24 cellular contexts compared by ENCODE assay signal in the genomic region with DNA sequence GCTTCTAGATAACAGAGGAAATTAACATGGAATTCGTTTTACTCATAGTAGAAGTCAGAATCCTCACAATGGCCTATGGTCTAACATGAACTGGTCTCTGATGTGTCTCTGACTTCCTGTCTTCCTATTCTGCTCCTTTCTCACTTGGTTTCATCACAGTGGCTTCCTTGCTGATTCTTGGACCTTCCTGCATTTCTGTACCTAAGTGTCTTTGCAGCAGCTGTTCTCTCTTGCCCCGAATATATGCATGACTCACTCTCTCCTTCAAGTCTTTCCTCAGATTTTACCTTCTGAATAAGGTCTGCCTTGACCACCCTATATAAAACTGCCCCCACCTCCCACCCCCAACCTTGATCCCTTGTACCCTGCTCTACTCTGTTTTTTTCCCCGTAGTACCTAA. TPM values are rescaled to one million over a fixed set of nuclear protein-coding genes. Genes with fewer than 3 reads are reported as not detected.
"Had no signal": no experiment of that assay in that cellular context is flagged by ENCODE, and none has a peak within 500 bp of the region (broad histone marks: within the 10 kb centered on the region; RNA-seq: fewer than 3 reads in every experiment).

No MANE protein-coding gene starts in this region.

- H3K9me3 ChIP-seq: prostate gland, right atrium auricular region, transverse colon, uterus had no signal

- H3K27ac ChIP-seq: dorsolateral prefrontal cortex, prostate gland, right atrium auricular region, transverse colon, uterus had no signal

- H3K27me3 Mint-ChIP-seq: activated CD4-positive, alpha-beta T cell treated with anti-CD3 and anti-CD28 coated beads, Interleukin-2, amount 10 ng/mL, durations not matched to agents 7 days and 5 days; activated naive CD4-positive, alpha-beta T cell treated with anti-CD3 and anti-CD28 coated beads, Interleukin-2, amount 50 U/mL, for 24 hours; naive thymus-derived CD8-positive, alpha-beta T cell; stimulated activated naive CD8-positive, alpha-beta T cell treated with anti-CD3 and anti-CD28 coated beads, Interleukin-15, Interleukin-2, amounts not matched to agents 100 ng/mL and 50 ng/mL, for 24 hours had no signal

- H3K27ac Mint-ChIP-seq: activated CD4-positive, alpha-beta T cell treated with anti-CD3 and anti-CD28 coated beads, Interleukin-2, amount 10 ng/mL, durations not matched to agents 7 days and 5 days; activated naive CD4-positive, alpha-beta T cell treated with anti-CD3 and anti-CD28 coated beads, Interleukin-2, amount 50 U/mL, for 24 hours; stimulated activated naive CD8-positive, alpha-beta T cell treated with anti-CD3 and anti-CD28 coated beads, Interleukin-15, Interleukin-2, amounts not matched to agents 100 ng/mL and 50 ng/mL, for 24 hours had no signal

- H3K4me1 ChIP-seq: prostate gland, right atrium auricular region, transverse colon, uterus had no signal

- H3K4me1 Mint-ChIP-seq: activated CD4-positive, alpha-beta T cell treated with anti-CD3 and anti-CD28 coated beads, Interleukin-2, amount 10 ng/mL, durations not matched to agents 7 days and 5 days; activated naive CD4-positive, alpha-beta T cell treated with anti-CD3 and anti-CD28 coated beads, Interleukin-2, amount 50 U/mL, for 24 hours had no signal

- H3K36me3 ChIP-seq: prostate gland, right atrium auricular region, transverse colon, uterus had no signal

- ATAC-seq: activated CD4-positive, CD25-positive, alpha-beta regulatory T cell treated with anti-CD3 and anti-CD28 coated beads, Interleukin-2, amount 50 U/mL, for 24 hours; left cardiac atrium; naive thymus-derived CD8-positive, alpha-beta T cell had no signal

- H3K4me3 ChIP-seq: dorsolateral prefrontal cortex, prostate gland, right atrium auricular region, transverse colon, uterus had no signal

- H3K27me3 ChIP-seq: dorsolateral prefrontal cortex, right atrium auricular region, transverse colon, uterus had no signal

- DNase-seq: activated CD4-positive, alpha-beta T cell treated with anti-CD3 and anti-CD28 coated beads, Interleukin-2, amount 10 ng/mL, durations not matched to agents 7 days and 5 days; activated CD8-positive, alpha-beta memory T cell treated with anti-CD3 and anti-CD28 coated beads for 24 hours; activated CD8-positive, alpha-beta memory T cell treated with anti-CD3 and anti-CD28 coated beads, Interleukin-2, amount 50 U/mL, for 48 hours; activated effector memory CD4-positive, alpha-beta T cell treated with anti-CD3 and anti-CD28 coated beads, Interleukin-2, amount 50 U/mL, for 16 hours; activated T-cell treated with anti-CD3 and anti-CD28 coated beads, Interleukin-2, amount 50 U/mL, for 48 hours; dorsolateral prefrontal cortex; erythroblast; left cardiac atrium; naive thymus-derived CD8-positive, alpha-beta T cell; stimulated activated CD4-positive, alpha-beta T cell treated with anti-CD3 and anti-CD28 coated beads, Interleukin-2, amount 100 ng/mL, for 24 hours; T-helper 1 cell; T-helper 9 cell; transverse colon; uterus had no signal

- H3K9me3 Mint-ChIP-seq: activated CD4-positive, alpha-beta T cell treated with anti-CD3 and anti-CD28 coated beads, Interleukin-2, amount 10 ng/mL, durations not matched to agents 7 days and 5 days; activated naive CD4-positive, alpha-beta T cell treated with anti-CD3 and anti-CD28 coated beads, Interleukin-2, amount 50 U/mL, for 24 hours; naive thymus-derived CD8-positive, alpha-beta T cell; stimulated activated naive CD8-positive, alpha-beta T cell treated with anti-CD3 and anti-CD28 coated beads, Interleukin-15, Interleukin-2, amounts not matched to agents 100 ng/mL and 50 ng/mL, for 24 hours had no signal

- H3K4me3 Mint-ChIP-seq: activated CD4-positive, alpha-beta T cell treated with anti-CD3 and anti-CD28 coated beads, Interleukin-2, amount 10 ng/mL, durations not matched to agents 7 days and 5 days; activated naive CD4-positive, alpha-beta T cell treated with anti-CD3 and anti-CD28 coated beads, Interleukin-2, amount 50 U/mL, for 24 hours; naive thymus-derived CD8-positive, alpha-beta T cell; stimulated activated naive CD8-positive, alpha-beta T cell treated with anti-CD3 and anti-CD28 coated beads, Interleukin-15, Interleukin-2, amounts not matched to agents 100 ng/mL and 50 ng/mL, for 24 hours had no signal

RNA-seq across cellular contexts. Expression of a gene that starts 20.4 kb away (rescaled TPM):
- total RNA-seq: naive thymus-derived CD8-positive, alpha-beta T cell had no signal
- polyA plus RNA-seq: naive thymus-derived CD8-positive, alpha-beta T cell had no signal

RNA-seq across cellular contexts. Expression of a gene that starts 34.3 kb away (rescaled TPM):
- total RNA-seq: activated CD4-positive, alpha-beta T cell treated with anti-CD3 and anti-CD28 coated beads, Interleukin-2, amount 10 ng/mL, durations not matched to agents 7 days and 5 days; cardiac septum; glomerular endothelial cell; left cardiac atrium; mesenteric fat pad; naive thymus-derived CD8-positive, alpha-beta T cell; osteocyte; right atrium auricular region; skeletal muscle tissue had no signal
